In genomic region chr7:2037805-2038635, GRCh38 we compare ENCODE assay signal across 8 cellular contexts.
DNase-seq lines count a peak whose midpoint lies in the region; ATAC-seq and TF ChIP-seq lines count a peak whose summit lies in the region.

No MANE protein-coding gene starts in this region.

- in situ Hi-C loops in ACHN (cut with HindIII; ENCODE audit: low pct_ligation_motif_present, low pct_unique_long_range_greater_than_20kb, low sequenced_read_pairs) = no loop called here

- peaks cover 10% of the 10 kb centered on the region for H3K4me1 Mint-ChIP-seq in mesothelial cell of epicardium

- DNase-seq in ACHN (peak; percentile 7), astrocyte of the hippocampus (ENCODE audit: low read depth, low spot score) (peak; percentile 81), mesothelial cell of epicardium (ENCODE audit: low spot score in 2 of 2, unreplicated experiment in 2 of 2) (peak in 1 of 2 experiments; percentile 5), anterior cingulate cortex (lab: John Stamatoyannopoulos, UW) (no peak), NCI-H2171 (lab: John Stamatoyannopoulos, UW) (no peak), DMS 273 treated with DMSO at 0.1 percent for 48 hours (lab: John Stamatoyannopoulos, UW) (no peak)

- TF ChIP-seq CTCF in mesothelial cell of epicardium (IDR thresholded peaks at IDR 0.05; ENCODE audit: unreplicated experiment) = no peak

- no peaks in the 10 kb centered on the region for H3K27me3 Mint-ChIP-seq in mesothelial cell of epicardium (ENCODE audit: low read depth)

- H3K27ac Mint-ChIP-seq in mesothelial cell of epicardium = peak overlapping the region; percentile 44

- peaks cover under 1% of the 10 kb centered on the region for H3K9me3 Mint-ChIP-seq in mesothelial cell of epicardium

- no peak overlapping the region for H3K4me3 Mint-ChIP-seq in mesothelial cell of epicardium

- peak; percentile 51 for ATAC-seq in HG02852 (IDR thresholded peaks at IDR 0.05; ENCODE audit: unreplicated experiment)
- no peak for ATAC-seq in HG02840 (IDR thresholded peaks at IDR 0.05; ENCODE audit: low FRiP score, unreplicated experiment)

- H3K36me3 Mint-ChIP-seq in mesothelial cell of epicardium = peaks cover 21% of the 10 kb centered on the region

Comparison
In these comparisons a context has a peak if more than half of its experiments do, and no peak if none do; other contexts are left out.
1. DNase-seq: peak in ACHN (single experiment) and astrocyte of the hippocampus (single experiment); none in anterior cingulate cortex (0 of 58), NCI-H2171 (single experiment) and DMS 273 treated with DMSO at 0.1 percent for 48 hours (single experiment).